In genomic region chr6:2630362-2630761, GRCh38 we compare ENCODE assay signal across 12 cellular contexts.
A peak's percentile ranks its signal among the peaks of the same experiment; 100 is the strongest.
DNase-seq lines count a peak whose midpoint lies in the region; ATAC-seq and TF ChIP-seq lines count a peak whose summit lies in the region.
"Had no signal": no experiment of that assay in that cellular context is flagged by ENCODE, and none has a peak within 500 bp of the region (broad histone marks: within the 10 kb centered on the region; RNA-seq: fewer than 3 reads in every experiment).

No MANE protein-coding gene starts in this region.

- no peaks in the 10 kb centered on the region for H3K27me3 ChIP-seq in left lung

- H3K4me1 Mint-ChIP-seq in MCF 10A (ENCODE audit: insufficient read depth, unreplicated experiment) = peaks cover 40% of the 10 kb centered on the region
- H3K4me1 Mint-ChIP-seq in activated naive CD8-positive, alpha-beta T cell treated with anti-CD3 and anti-CD28 coated beads for 36 hours = peaks cover 9% of the 10 kb centered on the region

- no TSS peak for BruUV-seq in MCF 10A (replicated peaks; lab: Mats Ljungman, UMichigan)

- H3K36me3 ChIP-seq in left lung = no peaks in the 10 kb centered on the region

- peak overlapping the region; percentile 90 for H3K27ac Mint-ChIP-seq in MCF 10A (ENCODE audit: low read depth, unreplicated experiment)
- H3K27ac Mint-ChIP-seq in activated naive CD8-positive, alpha-beta T cell treated with anti-CD3 and anti-CD28 coated beads for 36 hours = no peak overlapping the region
- H3K27ac Mint-ChIP-seq: activated T-cell treated with anti-CD3 and anti-CD28 coated beads, Interleukin-2, amount 50 U/mL, for 72 hours had no signal

- ATAC-seq in left lung (peak; percentile 19), Right ventricle myocardium superior (ENCODE audit: poor library complexity) (no peak)
- ATAC-seq: activated T-cell treated with anti-CD3 and anti-CD28 coated beads, Interleukin-2, amount 50 U/mL, for 72 hours had no signal

- CTCF ChIA-PET in MCF 10A (lab: Yijun Ruan, JAX) = interaction anchor here (0.6 to 2.7 kb wide), 6 partner anchors 22 to 1035 kb away, joined by 3 to 9 read pairs (median 3); no protein-coding TSS in a partner anchor

- no peak overlapping the region for H3K27ac ChIP-seq in left lung
- H3K27ac ChIP-seq: parathyroid adenoma had no signal

- no peaks in the 10 kb centered on the region for H3K9me3 Mint-ChIP-seq in MCF 10A (ENCODE audit: unreplicated experiment)
- H3K9me3 Mint-ChIP-seq in activated naive CD8-positive, alpha-beta T cell treated with anti-CD3 and anti-CD28 coated beads for 36 hours = no peaks in the 10 kb centered on the region
- H3K9me3 Mint-ChIP-seq: activated T-cell treated with anti-CD3 and anti-CD28 coated beads, Interleukin-2, amount 50 U/mL, for 72 hours had no signal

- no peaks in the 10 kb centered on the region for H3K27me3 Mint-ChIP-seq in MCF 10A (ENCODE audit: insufficient read depth, unreplicated experiment)
- H3K27me3 Mint-ChIP-seq in activated naive CD8-positive, alpha-beta T cell treated with anti-CD3 and anti-CD28 coated beads for 36 hours = no peaks in the 10 kb centered on the region

- POLR2A ChIA-PET in MCF 10A (lab: Yijun Ruan, JAX) = interaction anchor here (0.8 to 1.3 kb wide), 7 partner anchors 8 to 610 kb away, joined by 3 to 4 read pairs (median 3); no protein-coding TSS in a partner anchor

- no peak overlapping the region for H3K4me3 Mint-ChIP-seq in MCF 10A (ENCODE audit: unreplicated experiment)
- no peak overlapping the region for H3K4me3 Mint-ChIP-seq in activated naive CD8-positive, alpha-beta T cell treated with anti-CD3 and anti-CD28 coated beads for 36 hours
- H3K4me3 Mint-ChIP-seq: activated T-cell treated with anti-CD3 and anti-CD28 coated beads, Interleukin-2, amount 50 U/mL, for 72 hours had no signal

- no peak for TF ChIP-seq CTCF in AG09309 (IDR thresholded peaks at IDR 0.05; ENCODE audit: control insufficient read depth, insufficient read depth, low read depth, low read length, missing control alignments)
- TF ChIP-seq CTCF in MCF 10A (IDR thresholded peaks at IDR 0.05; ENCODE audit: unreplicated experiment) = no peak
- no peak for TF ChIP-seq CTCF in left lung (IDR thresholded peaks at IDR 0.05)

- no peak overlapping the region for H3K4me3 ChIP-seq in AG09309 (ENCODE audit: control insufficient read depth, low read depth, low read length)
- no peak overlapping the region for H3K4me3 ChIP-seq in left lung

- intact Hi-C loops in MCF 10A (cut with micrococcal nuclease) = loop anchor here (5.0 kb wide), 1 partner anchor 183 kb away; no protein-coding TSS in a partner anchor
- intact Hi-C loops in left lung (cut with DNase I) = loop anchor here in 1 of 2 donors (10.0 kb wide), 1 partner anchor 1036 kb away; no protein-coding TSS in a partner anchor
- intact Hi-C loops in Right ventricle myocardium superior (cut with DNase I) = loop anchor here (5.0 to 10.0 kb wide), 3 partner anchors 146 to 1023 kb away; partner anchors contain the start of gene FOXC1

- H3K4me1 ChIP-seq in left lung = peaks cover 0 to 13% of the 10 kb centered on the region in 2 donors

- DNase-seq in AG09309 (ENCODE audit: low read depth) = peak; percentile 85
- DNase-seq in M059J (ENCODE audit: low read depth) = peak; percentile 99
- DNase-seq in MCF 10A (ENCODE audit: unreplicated experiment) = peak; percentile 97
- DNase-seq in left lung = no peak
- DNase-seq in DMS153 (lab: John Stamatoyannopoulos, UW) = no peak
- no peak for DNase-seq in NCI-H526 treated with DMSO at 0.1 percent for 48 hours (lab: John Stamatoyannopoulos, UW)
- DNase-seq in activated naive CD8-positive, alpha-beta T cell treated with anti-CD3 and anti-CD28 coated beads for 36 hours = no peak
- DNase-seq in Right ventricle myocardium superior = no peak
- DNase-seq: activated T-cell treated with anti-CD3 and anti-CD28 coated beads, Interleukin-2, amount 50 U/mL, for 72 hours; NCI-H1105 treated with DMSO at 0.1 percent for 48 hours; T-helper 1 cell had no signal

- no peaks in the 10 kb centered on the region for H3K9me3 ChIP-seq in left lung

- H3K36me3 Mint-ChIP-seq in MCF 10A (ENCODE audit: insufficient read depth, unreplicated experiment) = peaks cover 6% of the 10 kb centered on the region
- no peaks in the 10 kb centered on the region for H3K36me3 Mint-ChIP-seq in activated naive CD8-positive, alpha-beta T cell treated with anti-CD3 and anti-CD28 coated beads for 36 hours

Comparison
In these comparisons a context has a peak if more than half of its experiments do, and no peak if none do; other contexts are left out.
1. DNase-seq: peak in AG09309 (single experiment), M059J (single experiment) and MCF 10A (single experiment); none in left lung (0 of 2), DMS153 (single experiment), NCI-H526 treated with DMSO at 0.1 percent for 48 hours (single experiment), activated naive CD8-positive, alpha-beta T cell treated with anti-CD3 and anti-CD28 coated beads for 36 hours (single experiment) and Right ventricle myocardium superior (single experiment).